Comparison of ENCODE assay signal across 18 cellular contexts in genomic region chr17:37849617-37849972, GRCh38.
A peak's percentile ranks its signal among the peaks of the same experiment; 100 is the strongest.
DNase-seq lines count a peak whose midpoint lies in the region; ATAC-seq, FAIRE-seq and TF ChIP-seq lines count a peak whose summit lies in the region.
"Had no signal": no experiment of that assay in that cellular context is flagged by ENCODE, and none has a peak within 500 bp of the region (broad histone marks: within the 10 kb centered on the region; RNA-seq: fewer than 3 reads in every experiment).

No MANE protein-coding gene starts in this region.

- TF ChIP-seq POLR2A in K562 (conservative IDR thresholded peaks at IDR 0.05): no peak

- peaks cover 0 to 1% of the 10 kb centered on the region in 2 donors for H3K9me3 Mint-ChIP-seq in stimulated activated naive B cell treated with anti-CD40 and anti-IgM and Interleukin-4, amounts not matched to agents 10 μg/mL and 1 μg/mL and 100 μg/mL, for 72 hours
- H3K9me3 Mint-ChIP-seq in activated T-cell treated with anti-CD3 and anti-CD28 coated beads, Interleukin-2, amount 50 U/mL, for 4 hours: no peaks in the 10 kb centered on the region
- H3K9me3 Mint-ChIP-seq: activated naive CD8-positive, alpha-beta T cell treated with anti-CD3 and anti-CD28 coated beads, Interleukin-2, amount 10 ng/mL, durations not matched to agents 7 days and 5 days; activated T-helper 2 cell treated with anti-CD3 and anti-CD28 coated beads, Interferon-gamma antibody, Interleukin-2, Interleukin-4, amounts not matched to agents 10 μg/mL and 5 μg/mL and 100 μg/mL, durations not matched to agents 14 hours and 24 hours and 36 hours; CD4-positive, alpha-beta T cell; memory B cell; stimulated activated naive CD8-positive, alpha-beta T cell treated with anti-CD3 and anti-CD28 coated beads, Interleukin-15, amount 100 ng/mL, for 72 hours had no signal

- no peak for TF ChIP-seq CTCF in K562 (IDR thresholded peaks at IDR 0.05 in 2 of 3, conservative IDR thresholded peaks at IDR 0.05 in 1 of 3; ENCODE audit: insufficient read depth in 2 of 3, low read depth in 1 of 3, low read length in 3 of 3)

- FAIRE-seq in K562 (lab: Jason Lieb, UNC): no peak

- intact Hi-C loops in K562 (cut with micrococcal nuclease): loop anchor here (10.0 kb wide), 1 partner anchor 55 kb away; no protein-coding TSS in a partner anchor

- DNase-seq in HK-2 (ENCODE audit: unreplicated experiment) (peak; percentile 48), K562 (ENCODE audit: extremely low read depth in 1 of 4, low spot score in 3 of 4) (no peak), NCI-H2029 treated with DMSO at 0.1 percent for 48 hours (lab: John Stamatoyannopoulos, UW) (no peak), NCI-H146 (lab: John Stamatoyannopoulos, UW) (no peak)
- no peak for DNase-seq in stimulated activated naive B cell treated with anti-CD40 and anti-IgM and Interleukin-4, amounts not matched to agents 10 μg/mL and 1 μg/mL and 100 μg/mL, for 72 hours
- DNase-seq in activated T-cell treated with anti-CD3 and anti-CD28 coated beads, Interleukin-2, amount 50 U/mL, for 4 hours: no peak
- DNase-seq: activated CD8-positive, alpha-beta memory T cell treated with anti-CD3 and anti-CD28 coated beads, Interleukin-2, amount 50 U/mL, for 4 hours; CD4-positive, alpha-beta T cell; Peyer's patch; tibial artery had no signal

- H3K36me3 ChIP-seq in BLaER1 (no peaks in the 10 kb centered on the region), K562 (ENCODE audit: control insufficient read depth, insufficient read depth, low read length) (no peaks in the 10 kb centered on the region), mesodermal cell (ENCODE audit: control insufficient read depth, insufficient read depth, low read length) (no peaks in the 10 kb centered on the region)
- H3K36me3 ChIP-seq: esophagus muscularis mucosa, Peyer's patch, tibial artery had no signal

- 0% methylated on average over 3 of the region's 3 CpGs for WGBS in K562 (ENCODE audit: insufficient coverage, low coverage, missing lambda C conversion rate)
- 94 to 100% methylated on average over 3 of the region's 3 CpGs for WGBS in mesodermal cell (ENCODE audit: insufficient coverage in 2 of 2), 2 experiments

- H3K9ac ChIP-seq in BLaER1: no peak overlapping the region
- no peak overlapping the region for H3K9ac ChIP-seq in K562 (ENCODE audit: insufficient read depth in 1 of 2, low read depth in 2 of 2, low read length in 2 of 2)
- H3K9ac ChIP-seq: GM23248 had no signal

- BruUV-seq in K562 (replicated peaks; lab: Mats Ljungman, UMichigan): no TSS peak

- CTCF ChIA-PET in K562 (lab: Yijun Ruan, JAX; ENCODE audit: low intra/inter-chr PET ratio): no interaction called here

- H3K27me3 ChIP-seq in BLaER1 (no peaks in the 10 kb centered on the region), K562 (ENCODE audit: control insufficient read depth in 2 of 2, insufficient read depth in 2 of 2, low read length in 2 of 2) (peaks cover 0 to 5% of the 10 kb centered on the region in 2 experiments; a peak in 3 of 5 replicates)
- H3K27me3 ChIP-seq: Peyer's patch had no signal

- H3K4me2 ChIP-seq in BLaER1 (peak overlapping the region; percentile 65), K562 (ENCODE audit: insufficient read depth, low read length) (no peak overlapping the region)

- peaks cover 11 to 12% of the 10 kb centered on the region in 2 donors for H3K4me1 Mint-ChIP-seq in stimulated activated naive B cell treated with anti-CD40 and anti-IgM and Interleukin-4, amounts not matched to agents 10 μg/mL and 1 μg/mL and 100 μg/mL, for 72 hours
- peaks cover 9% of the 10 kb centered on the region for H3K4me1 Mint-ChIP-seq in activated T-cell treated with anti-CD3 and anti-CD28 coated beads, Interleukin-2, amount 50 U/mL, for 4 hours (ENCODE audit: low read depth)

- POLR2A ChIA-PET in K562 (lab: Yijun Ruan, JAX): interaction anchor here (0.6 to 0.7 kb wide), 2 partner anchors 194 to 459 kb away, joined by 3 to 4 read pairs; no protein-coding TSS in a partner anchor

- TF ChIP-seq RAD21 in K562 (CRISPR knock-in tag; conservative IDR thresholded peaks at IDR 0.05 in 1 of 2, IDR thresholded peaks at IDR 0.05 in 1 of 2): no peak

- no peak overlapping the region for H3K4me3 Mint-ChIP-seq in stimulated activated naive B cell treated with anti-CD40 and anti-IgM and Interleukin-4, amounts not matched to agents 10 μg/mL and 1 μg/mL and 100 μg/mL, for 72 hours
- no peak overlapping the region for H3K4me3 Mint-ChIP-seq in activated T-cell treated with anti-CD3 and anti-CD28 coated beads, Interleukin-2, amount 50 U/mL, for 4 hours
- H3K4me3 Mint-ChIP-seq: CD4-positive, alpha-beta T cell; memory B cell had no signal

- H3K4me3 ChIP-seq in BLaER1: no peak overlapping the region
- H3K4me3 ChIP-seq in K562: no peak overlapping the region
- H3K4me3 ChIP-seq in mesodermal cell (ENCODE audit: extremely low read depth, insufficient read depth, low read length, poor library complexity, severe bottlenecking): no peak overlapping the region
- H3K4me3 ChIP-seq: esophagus muscularis mucosa, GM23248, Peyer's patch, tibial artery had no signal

- TF ChIP-seq EP300 in K562 (IDR thresholded peaks at IDR 0.05; ENCODE audit: low read length): no peak

- no peak overlapping the region for H3K27ac Mint-ChIP-seq in stimulated activated naive B cell treated with anti-CD40 and anti-IgM and Interleukin-4, amounts not matched to agents 10 μg/mL and 1 μg/mL and 100 μg/mL, for 72 hours
- H3K27ac Mint-ChIP-seq: CD4-positive, alpha-beta T cell; memory B cell had no signal

- in situ Hi-C loops in K562 (cut with MboI): no loop called here

- no peak for ATAC-seq in K562
- ATAC-seq in stimulated activated naive B cell treated with anti-CD40 and anti-IgM and Interleukin-4, amounts not matched to agents 10 μg/mL and 1 μg/mL and 100 μg/mL, for 72 hours (replicated peaks): no peak
- no peak for ATAC-seq in activated T-cell treated with anti-CD3 and anti-CD28 coated beads, Interleukin-2, amount 50 U/mL, for 4 hours

- H4K20me1 ChIP-seq in BLaER1 (no peaks in the 10 kb centered on the region), K562 (replicated peaks; ENCODE audit: control insufficient read depth, insufficient read depth, low read length) (no peaks in the 10 kb centered on the region)

- H2AFZ ChIP-seq in K562 (ENCODE audit: low read depth, low read length): no peak overlapping the region
- H2AFZ ChIP-seq: GM23248 had no signal

- H3K79me2 ChIP-seq in K562 (ENCODE audit: control insufficient read depth, insufficient read depth, low read length): no peaks in the 10 kb centered on the region

- H3K27ac ChIP-seq in BLaER1: no peak overlapping the region
- no peak overlapping the region for H3K27ac ChIP-seq in K562 (ENCODE audit: extremely low read depth, low read depth, low read length)
- peak overlapping the region; percentile 49 for H3K27ac ChIP-seq in mesodermal cell (ENCODE audit: low read depth, low read length, severe bottlenecking)
- H3K27ac ChIP-seq: esophagus muscularis mucosa, GM23248, Peyer's patch, tibial artery had no signal

- no peaks in the 10 kb centered on the region for H3K9me1 ChIP-seq in K562 (ENCODE audit: control insufficient read depth, insufficient read depth, low read length)

- H3K4me1 ChIP-seq in BLaER1: peaks cover 31% of the 10 kb centered on the region
- peaks cover 2% of the 10 kb centered on the region in 2 experiments; a peak in 2 of 5 replicates for H3K4me1 ChIP-seq in K562 (replicated peaks in 1 of 2; ENCODE audit: control insufficient read depth in 2 of 2, insufficient read depth in 2 of 2, low read length in 2 of 2)
- peaks cover 3% of the 10 kb centered on the region for H3K4me1 ChIP-seq in mesodermal cell (ENCODE audit: control insufficient read depth, insufficient read depth, low read length, poor library complexity, severe bottlenecking)

- H3K27me3 Mint-ChIP-seq in stimulated activated naive B cell treated with anti-CD40 and anti-IgM and Interleukin-4, amounts not matched to agents 10 μg/mL and 1 μg/mL and 100 μg/mL, for 72 hours: peaks cover 0 to 7% of the 10 kb centered on the region in 2 donors
- peaks cover 10% of the 10 kb centered on the region for H3K27me3 Mint-ChIP-seq in activated T-cell treated with anti-CD3 and anti-CD28 coated beads, Interleukin-2, amount 50 U/mL, for 4 hours (ENCODE audit: low read depth)

- H3K9me3 ChIP-seq in BLaER1 (peaks cover 11% of the 10 kb centered on the region), K562 (replicated peaks; ENCODE audit: control insufficient read depth, insufficient read depth, low read depth, low read length) (no peaks in the 10 kb centered on the region), mesodermal cell (ENCODE audit: control insufficient read depth, low read length) (no peaks in the 10 kb centered on the region)
- H3K9me3 ChIP-seq: esophagus muscularis mucosa, Peyer's patch, tibial artery had no signal

- H3K36me3 Mint-ChIP-seq in stimulated activated naive B cell treated with anti-CD40 and anti-IgM and Interleukin-4, amounts not matched to agents 10 μg/mL and 1 μg/mL and 100 μg/mL, for 72 hours: peaks cover 0 to 3% of the 10 kb centered on the region in 2 donors
- H3K36me3 Mint-ChIP-seq in activated T-cell treated with anti-CD3 and anti-CD28 coated beads, Interleukin-2, amount 50 U/mL, for 4 hours (ENCODE audit: insufficient read depth): no peaks in the 10 kb centered on the region
- H3K36me3 Mint-ChIP-seq: activated naive CD8-positive, alpha-beta T cell treated with anti-CD3 and anti-CD28 coated beads, Interleukin-2, amount 10 ng/mL, durations not matched to agents 7 days and 5 days; memory B cell had no signal

TF ChIP-seq in K562, 482 proteins besides CTCF, POLR2A, EP300 and RAD21:
- TF ChIP-seq HNRNPH1 (optimal IDR thresholded peaks at IDR 0.05; ENCODE audit: low read depth, low read length) (no peak), ZNF121 (CRISPR knock-in tag; conservative IDR thresholded peaks at IDR 0.05) (peak; percentile 35; the same call in 1 of the 2 replicates), NR2C1 (IDR thresholded peaks at IDR 0.05) (no peak), NR2C1 (tag; IDR thresholded peaks at IDR 0.05) (no peak), PML (IDR thresholded peaks at IDR 0.05; ENCODE audit: low read length) (no peak), ZNF174 (CRISPR knock-in tag; IDR thresholded peaks at IDR 0.05) (no peak), RBM25 (IDR thresholded peaks at IDR 0.05; ENCODE audit: low read depth, low read length, severe bottlenecking) (peak; percentile 9), ZKSCAN8 (CRISPR knock-in tag; IDR thresholded peaks at IDR 0.05) (0 out of 2 replicates have a peak, but pooled peaks have one; percentile 42), CEBPB (tag; IDR thresholded peaks at IDR 0.05) (peak; percentile 59), CEBPG (CRISPR knock-in tag; IDR thresholded peaks at IDR 0.05) (no peak), CEBPG (tag; conservative IDR thresholded peaks at IDR 0.05 in 1 of 2, IDR thresholded peaks at IDR 0.05 in 1 of 2) (peak in 1 of 2 experiments; percentile 66; a peak in 2 of 4 replicates)
TF ChIP-seq in K562: peak in this region for 5.
